7 cellular contexts compared by ENCODE assay signal in the genomic region with DNA sequence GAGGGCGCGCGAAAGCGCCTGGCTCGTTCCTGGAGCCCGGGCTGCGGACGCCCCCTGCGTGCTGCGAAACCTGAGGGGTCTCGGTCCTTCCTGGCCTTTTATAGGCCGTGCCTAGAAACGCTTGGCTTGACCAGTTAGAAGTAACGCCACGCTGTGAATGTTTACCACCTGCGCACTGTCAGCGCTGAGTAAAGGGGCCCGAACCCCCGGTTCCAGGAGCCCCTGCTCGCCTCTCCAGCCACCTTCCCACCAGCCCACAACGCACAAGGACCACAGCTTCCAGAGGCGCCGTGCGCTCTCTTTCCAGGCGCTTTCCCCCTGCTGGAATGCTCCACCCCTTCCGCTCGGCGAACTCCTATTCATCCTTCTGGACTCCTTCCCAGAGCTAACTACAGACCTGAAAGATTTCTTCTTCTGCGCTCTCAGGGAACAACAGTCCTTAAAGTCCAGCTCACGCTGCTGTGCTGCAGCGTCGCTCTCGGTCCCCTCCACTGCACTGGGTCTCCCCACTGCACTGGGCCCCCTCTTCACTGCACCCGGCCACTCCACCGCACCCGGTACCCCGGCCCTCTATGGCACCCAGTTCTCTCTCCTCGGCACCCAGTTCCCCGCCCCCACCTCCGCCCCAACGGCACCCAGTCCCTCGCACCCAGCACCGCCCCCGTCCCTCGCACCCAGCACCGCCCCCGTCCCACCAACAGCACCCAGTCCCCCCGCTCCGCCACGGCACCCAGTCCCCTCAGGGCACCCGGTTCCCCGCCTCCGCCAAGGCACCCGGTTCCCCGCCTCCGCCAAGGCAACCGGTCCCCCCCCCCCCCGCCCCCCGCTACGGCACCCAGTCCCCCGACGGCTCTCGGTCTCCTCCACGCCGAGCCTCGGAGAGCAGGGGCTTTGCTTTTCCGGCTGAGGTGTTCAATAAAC.
DNase-seq lines count a peak whose midpoint lies in the region; ATAC-seq and TF ChIP-seq lines count a peak whose summit lies in the region.

No MANE protein-coding gene starts in this region.

- no peaks in the 10 kb centered on the region for H3K9me3 ChIP-seq in neutrophil

- ATAC-seq in HG02610 (IDR thresholded peaks at IDR 0.05; ENCODE audit: unreplicated experiment) (peak; percentile 14), HG02588 (IDR thresholded peaks at IDR 0.05; ENCODE audit: unreplicated experiment) (no peak)

- peak overlapping the region; percentile 80 for H3K4me3 Mint-ChIP-seq in activated CD4-positive, alpha-beta memory T cell treated with anti-CD3 and anti-CD28 coated beads, Interleukin-2, amount 10 ng/mL, durations not matched to agents 7 days and 5 days

- no peaks in the 10 kb centered on the region for H3K9me3 Mint-ChIP-seq in activated CD4-positive, alpha-beta memory T cell treated with anti-CD3 and anti-CD28 coated beads, Interleukin-2, amount 10 ng/mL, durations not matched to agents 7 days and 5 days

- H3K27me3 Mint-ChIP-seq in activated CD4-positive, alpha-beta memory T cell treated with anti-CD3 and anti-CD28 coated beads, Interleukin-2, amount 10 ng/mL, durations not matched to agents 7 days and 5 days: peaks cover 9% of the 10 kb centered on the region

- DNase-seq in activated CD4-positive, alpha-beta memory T cell treated with anti-CD3 and anti-CD28 coated beads, Interleukin-2, amount 10 ng/mL, durations not matched to agents 7 days and 5 days: peak; percentile 20
- DNase-seq in fibroblast of peridontal ligament (ENCODE audit: extremely low read depth): peak; percentile 2
- DNase-seq in putamen (ENCODE audit: low spot score): no peak
- no peak for DNase-seq in Kasumi-1 (lab: John Stamatoyannopoulos, UW)

- H3K27ac Mint-ChIP-seq in activated CD4-positive, alpha-beta memory T cell treated with anti-CD3 and anti-CD28 coated beads, Interleukin-2, amount 10 ng/mL, durations not matched to agents 7 days and 5 days: no peak overlapping the region

- no peak overlapping the region for H3K27ac ChIP-seq in neutrophil

- H3K27me3 ChIP-seq in neutrophil: peaks cover 48% of the 10 kb centered on the region

- H3K4me3 ChIP-seq in neutrophil (ENCODE audit: low read depth in 1 of 2, low read length in 1 of 2): peak overlapping the region; percentile 60 to 61

- no peaks in the 10 kb centered on the region for H3K36me3 Mint-ChIP-seq in activated CD4-positive, alpha-beta memory T cell treated with anti-CD3 and anti-CD28 coated beads, Interleukin-2, amount 10 ng/mL, durations not matched to agents 7 days and 5 days (ENCODE audit: low read depth)

- no peaks in the 10 kb centered on the region for H3K36me3 ChIP-seq in neutrophil

- no peak for TF ChIP-seq CTCF in neutrophil (IDR thresholded peaks at IDR 0.05)

- POLR2A ChIA-PET in activated CD4-positive, alpha-beta memory T cell treated with anti-CD3 and anti-CD28 coated beads, Interleukin-2, amount 10 ng/mL, durations not matched to agents 7 days and 5 days (lab: Charles Lee): interaction anchor here (0.7 to 1.2 kb wide), 4 partner anchors 37 to 70 kb away, joined by 3 to 8 read pairs (median 4); a partner anchor contains a TSS

- CTCF ChIA-PET in activated CD4-positive, alpha-beta memory T cell treated with anti-CD3 and anti-CD28 coated beads, Interleukin-2, amount 10 ng/mL, durations not matched to agents 7 days and 5 days (lab: Charles Lee): interaction anchor here (0.5 to 2.6 kb wide), 22 partner anchors 9 to 540 kb away, joined by 3 to 18 read pairs (median 4); a partner anchor contains a TSS

- H3K4me1 ChIP-seq in neutrophil (ENCODE audit: control insufficient read depth in 1 of 2, insufficient read depth in 1 of 2, low read depth in 1 of 2, low read length in 1 of 2): peaks cover 13 to 15% of the 10 kb centered on the region in 2 experiments

- H3K4me1 Mint-ChIP-seq in activated CD4-positive, alpha-beta memory T cell treated with anti-CD3 and anti-CD28 coated beads, Interleukin-2, amount 10 ng/mL, durations not matched to agents 7 days and 5 days: peaks cover 13% of the 10 kb centered on the region

Comparison
In these comparisons a context has a peak if more than half of its experiments do, and no peak if none do; other contexts are left out.
1. DNase-seq: peak in activated CD4-positive, alpha-beta memory T cell treated with anti-CD3 and anti-CD28 coated beads, Interleukin-2, amount 10 ng/mL, durations not matched to agents 7 days and 5 days (single experiment) and fibroblast of peridontal ligament (single experiment); none in putamen (single experiment) and Kasumi-1 (0 of 2).